In genomic region chr20:62359491-62360121, GRCh38 we compare ENCODE assay signal across 9 cellular contexts. TPM values are rescaled to one million over a fixed set of nuclear protein-coding genes. Genes with fewer than 3 reads are reported as not detected.
A peak's percentile ranks its signal among the peaks of the same experiment; 100 is the strongest.
DNase-seq lines count a peak whose midpoint lies in the region; ATAC-seq and TF ChIP-seq lines count a peak whose summit lies in the region.
"Had no signal": no experiment of that assay in that cellular context is flagged by ENCODE, and none has a peak within 500 bp of the region (broad histone marks: within the 10 kb centered on the region; RNA-seq: fewer than 3 reads in every experiment).

No MANE protein-coding gene starts in this region.

- H4K20me1 ChIP-seq in Karpas-422 (ENCODE audit: insufficient read depth, low read depth, low read length), result peaks cover 28% of the 10 kb centered on the region; the same call in 1 of the 2 replicates

- no peaks in the 10 kb centered on the region for H3K79me2 ChIP-seq in Karpas-422 (ENCODE audit: low read length)

- no peaks in the 10 kb centered on the region for H3K36me3 ChIP-seq in thymus (ENCODE audit: control insufficient read depth, insufficient read depth)
- no peaks in the 10 kb centered on the region for H3K36me3 ChIP-seq in Karpas-422 (ENCODE audit: insufficient read depth, low read length)

- H2AFZ ChIP-seq in Karpas-422 (ENCODE audit: low read length), result no peak overlapping the region

- TF ChIP-seq CTCF in choroid plexus epithelial cell (conservative IDR thresholded peaks at IDR 0.05; ENCODE audit: low read depth, low read length), result no peak

- 0 out of 2 replicates have a peak, but pooled peaks have one; percentile 10 for TF ChIP-seq RAD21 in Ishikawa (IDR thresholded peaks at IDR 0.05; ENCODE audit: low read depth)

- DNase-seq in choroid plexus epithelial cell (ENCODE audit: low read depth) (peak; percentile 85), kidney tubule cell (ENCODE audit: low spot score) (peak; percentile 92), AML-193 (lab: John Stamatoyannopoulos, UW) (no peak), Karpas-422 (no peak)
- no peak for DNase-seq in activated CD4-positive, alpha-beta T cell treated with anti-CD3 and anti-CD28 coated beads for 48 hours
- DNase-seq: activated T-cell treated with anti-CD3 and anti-CD28 coated beads, Interleukin-2, amount 50 U/mL, for 4 hours had no signal

- H3K9me3 ChIP-seq in thymus (ENCODE audit: control insufficient read depth) (no peaks in the 10 kb centered on the region), Karpas-422 (ENCODE audit: low read length) (no peaks in the 10 kb centered on the region)

- 92% methylated on average over 25 of the region's 25 CpGs for WGBS in thymus

- peak overlapping the region; percentile 49 for H3K27ac ChIP-seq in thymus (ENCODE audit: low read depth)
- H3K27ac ChIP-seq in Karpas-422 (ENCODE audit: low read length), result no peak overlapping the region

- no peaks in the 10 kb centered on the region for H3K9me2 ChIP-seq in Karpas-422 (replicated peaks; ENCODE audit: insufficient read depth, low read length)

- peak; percentile 82 for TF ChIP-seq EP300 in Ishikawa (IDR thresholded peaks at IDR 0.05; ENCODE audit: borderline replicate concordance)

- ATAC-seq in HG02610 (IDR thresholded peaks at IDR 0.05; ENCODE audit: unreplicated experiment), result no peak
- ATAC-seq: activated T-cell treated with anti-CD3 and anti-CD28 coated beads, Interleukin-2, amount 50 U/mL, for 4 hours had no signal

- H3K4me1 ChIP-seq in thymus (ENCODE audit: control insufficient read depth, insufficient read depth, low read length) (no peaks in the 10 kb centered on the region), Karpas-422 (ENCODE audit: low read length) (peaks cover 2% of the 10 kb centered on the region)

- H3K9ac ChIP-seq in Karpas-422 (ENCODE audit: low read length), result no peak overlapping the region

- no peak overlapping the region for H3K4me3 ChIP-seq in choroid plexus epithelial cell (ENCODE audit: low read depth, low read length)
- no peak overlapping the region for H3K4me3 ChIP-seq in thymus (ENCODE audit: low read length)
- no peak overlapping the region for H3K4me3 ChIP-seq in Karpas-422 (ENCODE audit: low read length)

- no peak overlapping the region for H3K4me2 ChIP-seq in Karpas-422 (ENCODE audit: low read depth, low read length, poor library complexity, severe bottlenecking)

- no peaks in the 10 kb centered on the region for H3K27me3 ChIP-seq in thymus (ENCODE audit: control insufficient read depth, insufficient read depth)
- no peaks in the 10 kb centered on the region for H3K27me3 ChIP-seq in Karpas-422 (ENCODE audit: low read length)

TF ChIP-seq in Ishikawa, 13 proteins besides CTCF, POLR2A, EP300 and RAD21:
- TF ChIP-seq MAX (IDR thresholded peaks at IDR 0.05) (peak; percentile 0; the same call in 1 of the 2 replicates), USF1 (IDR thresholded peaks at IDR 0.05) (no peak), FOXM1 (IDR thresholded peaks at IDR 0.05; ENCODE audit: borderline replicate concordance, low read depth) (peak; percentile 77), TCF12 (IDR thresholded peaks at IDR 0.05; ENCODE audit: low read depth) (peak; percentile 92), CREB1 (IDR thresholded peaks at IDR 0.05; ENCODE audit: low read depth) (no peak), YY1 (IDR thresholded peaks at IDR 0.05; ENCODE audit: low read depth) (no peak), EGR1 (IDR thresholded peaks at IDR 0.05) (0 out of 2 replicates have a peak, but pooled peaks have one; percentile 29), REST (IDR thresholded peaks at IDR 0.05; ENCODE audit: low read depth) (no peak), TAF1 (IDR thresholded peaks at IDR 0.05; ENCODE audit: low read depth) (no peak), TEAD4 (IDR thresholded peaks at IDR 0.05) (peak; percentile 25), NFIC (IDR thresholded peaks at IDR 0.05) (peak; percentile 91), ZBTB7A (IDR thresholded peaks at IDR 0.05; ENCODE audit: low read depth) (peak; percentile 6; the same call in 1 of the 2 replicates), CEBPB (IDR thresholded peaks at IDR 0.05) (peak; percentile 39; the same call in 1 of the 2 replicates)

RNA-seq across cellular contexts. Expression of gene LAMA5, which starts 7.5 kb away (rescaled TPM):
- polyA plus RNA-seq in thymus, result 155 TPM
- total RNA-seq in Karpas-422 (2014; rRNA removed; shearing (Covaris generic); ENCODE audit: low replicate concordance), result 3.2 and 17.5 TPM in 2 replicates

RNA-seq across cellular contexts. Expression of gene RPS21, which starts 27.3 kb away (rescaled TPM):
- polyA plus RNA-seq in thymus, result 6,072 TPM
- 1,523 and 2,619 TPM in 2 replicates for total RNA-seq in Karpas-422 (2014; rRNA removed; shearing (Covaris generic); ENCODE audit: low replicate concordance)

RNA-seq across cellular contexts. Expression of gene CABLES2, which starts 47.5 kb away (rescaled TPM):
- polyA plus RNA-seq in thymus, result 3.5 TPM
- 7.2 and 7.6 TPM in 2 replicates for total RNA-seq in Karpas-422 (2014; rRNA removed; shearing (Covaris generic); ENCODE audit: low replicate concordance)

RNA-seq across cellular contexts. Expression of gene ADRM1, which starts 56.8 kb away (rescaled TPM):
- polyA plus RNA-seq in thymus, result 71.5 TPM
- total RNA-seq in Karpas-422 (2014; rRNA removed; shearing (Covaris generic); ENCODE audit: low replicate concordance), result 53.5 and 109 TPM in 2 replicates

Comparison
In these comparisons a context has a peak if more than half of its experiments do, and no peak if none do; other contexts are left out.
1. DNase-seq: peak in choroid plexus epithelial cell (single experiment) and kidney tubule cell (single experiment); none in activated CD4-positive, alpha-beta T cell treated with anti-CD3 and anti-CD28 coated beads for 48 hours (single experiment), AML-193 (0 of 2) and Karpas-422 (single experiment).